Comparison of ENCODE assay signal across 9 cellular contexts in the genomic region with DNA sequence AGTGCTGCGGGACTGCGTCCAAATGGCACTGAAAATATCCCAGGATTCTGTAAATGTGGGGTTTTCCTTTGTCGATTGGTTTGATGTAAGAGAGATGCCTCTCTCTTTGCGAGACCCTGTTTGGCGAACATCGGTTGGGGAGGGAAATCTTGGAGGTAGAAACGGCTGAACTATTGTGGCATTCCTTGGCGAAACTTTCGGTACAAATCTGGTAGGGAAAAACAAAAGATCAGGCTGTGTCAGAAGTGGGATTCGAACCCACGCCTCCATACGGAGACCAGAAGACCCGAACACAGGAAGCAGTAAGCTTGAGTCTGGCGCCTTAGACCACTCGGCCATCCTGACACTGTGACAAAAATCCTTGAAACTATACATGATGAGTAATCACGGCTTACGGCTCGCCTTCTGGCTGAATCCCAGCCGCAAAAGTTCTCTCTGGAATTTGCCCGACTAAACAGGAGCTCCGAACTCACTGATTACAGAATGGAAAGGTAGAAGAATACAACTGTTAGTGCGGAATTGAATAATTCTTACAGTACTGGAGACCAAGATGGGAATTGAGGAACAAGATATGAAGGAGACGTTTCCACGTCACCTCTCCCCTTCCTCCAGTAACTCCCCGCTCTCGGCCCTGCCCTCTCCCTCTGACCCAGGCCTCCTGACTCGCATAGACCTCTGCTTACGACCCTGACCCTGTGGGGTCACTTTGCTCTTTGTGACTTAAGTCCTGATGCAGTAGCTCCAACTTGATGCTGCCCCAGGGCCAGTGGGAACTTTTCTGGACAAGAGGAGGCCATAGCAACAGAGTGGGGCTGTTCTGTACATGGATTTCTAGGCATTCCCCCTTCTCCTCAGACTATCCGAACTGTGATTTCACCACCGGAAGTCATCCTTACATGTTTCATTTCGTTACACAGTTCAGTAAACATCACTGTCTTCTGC.
A peak's percentile ranks its signal among the peaks of the same experiment; 100 is the strongest.
DNase-seq lines count a peak whose midpoint lies in the region; ATAC-seq and TF ChIP-seq lines count a peak whose summit lies in the region.
"Had no signal": no experiment of that assay in that cellular context is flagged by ENCODE, and none has a peak within 500 bp of the region (broad histone marks: within the 10 kb centered on the region; RNA-seq: fewer than 3 reads in every experiment).

No MANE protein-coding gene starts in this region.

- H3K9ac ChIP-seq in iPS-18a (ENCODE audit: low read length): peak overlapping the region; percentile 84
- H3K9ac ChIP-seq: parathyroid adenoma had no signal

- DNase-seq in Caco-2 (peak; percentile 84 to 87), HEK293T (ENCODE audit: extremely low spot score) (peak; percentile 55), superior temporal gyrus (ENCODE audit: extremely low spot score) (no peak), cerebellum (ENCODE audit: low spot score) (no peak)

- POLR2A ChIA-PET in Caco-2 (lab: Charles Lee): interaction anchor here (0.7 kb wide), 1 partner anchor 178 kb away, joined by 3 read pairs; no protein-coding TSS in a partner anchor
- POLR2A ChIA-PET in HEK293T (lab: Yijun Ruan, JAX): interaction anchor here (0.8 to 1.6 kb wide), 10 partner anchors 10 to 232 kb away, joined by 3 to 10 read pairs (median 4); a partner anchor contains a TSS

- H3K4me3 ChIP-seq in Caco-2 (ENCODE audit: low read depth, low read length) (peak overlapping the region; percentile 52), WI38 (ENCODE audit: low read depth, low read length) (peak overlapping the region; percentile 48), iPS-18a (ENCODE audit: low read length) (peak overlapping the region; percentile 99)

- H3K9me3 Mint-ChIP-seq in Caco-2 (ENCODE audit: unreplicated experiment): no peaks in the 10 kb centered on the region

- H3K36me3 ChIP-seq in Caco-2 (ENCODE audit: control insufficient read depth, insufficient read depth, low read length) (no peaks in the 10 kb centered on the region), iPS-18a (ENCODE audit: control insufficient read depth, low read depth, low read length) (no peaks in the 10 kb centered on the region)

- intact Hi-C loops in Caco-2 (cut with micrococcal nuclease; ENCODE audit: unreplicated experiment): loop anchor here (1.0 to 5.0 kb wide), 3 partner anchors 13 to 308 kb away; no protein-coding TSS in a partner anchor

- H3K27ac ChIP-seq in iPS-18a (ENCODE audit: low read length): peak overlapping the region; percentile 34
- H3K27ac ChIP-seq: parathyroid adenoma had no signal

- no TSS peak for BruUV-seq in Caco-2 (replicated peaks; lab: Mats Ljungman, UMichigan)

- H3K4me1 Mint-ChIP-seq in Caco-2 (ENCODE audit: low read depth, unreplicated experiment): peaks cover 9% of the 10 kb centered on the region

- H3K27me3 Mint-ChIP-seq in Caco-2 (ENCODE audit: insufficient read depth, unreplicated experiment): peaks cover 2% of the 10 kb centered on the region

- CTCF ChIA-PET in Caco-2 (lab: Charles Lee): interaction anchor here (0.7 to 1.5 kb wide), 3 partner anchors 82 to 418 kb away, joined by 3 to 6 read pairs (median 4); no protein-coding TSS in a partner anchor
- CTCF ChIA-PET in HEK293T (lab: Yijun Ruan, JAX): interaction anchor here (1.2 kb wide), 1 partner anchor 87 kb away, joined by 3 read pairs; no protein-coding TSS in a partner anchor

- TF ChIP-seq CTCF in Caco-2 (IDR thresholded peaks at IDR 0.05; ENCODE audit: insufficient read depth in 1 of 2, low read depth in 1 of 2, low read length in 1 of 2, severe bottlenecking in 1 of 2, unreplicated experiment in 1 of 2): no peak
- TF ChIP-seq CTCF in WI38 (IDR thresholded peaks at IDR 0.05; ENCODE audit: low read depth, low read length): no peak

- no peaks in the 10 kb centered on the region for H3K4me1 ChIP-seq in Caco-2
- H3K4me1 ChIP-seq in iPS-18a (ENCODE audit: control insufficient read depth, low read depth, low read length): peaks cover 3% of the 10 kb centered on the region
- H3K4me1 ChIP-seq: parathyroid adenoma had no signal

- H3K9me3 ChIP-seq in Caco-2: no peaks in the 10 kb centered on the region
- H3K9me3 ChIP-seq in iPS-18a (ENCODE audit: control insufficient read depth, low read depth, low read length): no peaks in the 10 kb centered on the region

- no peak for ATAC-seq in HG03039 (IDR thresholded peaks at IDR 0.05; ENCODE audit: unreplicated experiment)
- no peak for ATAC-seq in GM18519 (IDR thresholded peaks at IDR 0.05; ENCODE audit: low FRiP score, unreplicated experiment)

- peak overlapping the region; percentile 96 for H3K4me3 Mint-ChIP-seq in Caco-2 (ENCODE audit: unreplicated experiment)

- H3K27me3 ChIP-seq in Caco-2 (replicated peaks; ENCODE audit: control insufficient read depth, insufficient read depth, low read length) (no peaks in the 10 kb centered on the region), iPS-18a (ENCODE audit: control insufficient read depth, insufficient read depth, low read length) (peaks cover 31% of the 10 kb centered on the region)

- H3K36me3 Mint-ChIP-seq in Caco-2 (ENCODE audit: insufficient read depth, unreplicated experiment): peaks cover 16% of the 10 kb centered on the region

- peak overlapping the region; percentile 94 for H3K27ac Mint-ChIP-seq in Caco-2 (ENCODE audit: unreplicated experiment)

TF ChIP-seq in HEK293T, 16 proteins besides CTCF, POLR2A, EP300 and RAD21:
- no peak for TF ChIP-seq L3MBTL2 (conservative IDR thresholded peaks at IDR 0.05)
- TF ChIP-seq HDGF (IDR thresholded peaks at IDR 0.05; ENCODE audit: borderline replicate concordance): peak; percentile 61; the same call in 1 of the 2 replicates
- 0 out of 2 replicates have a peak, but pooled peaks have one; percentile 20 for TF ChIP-seq CTBP1 (IDR thresholded peaks at IDR 0.05; ENCODE audit: borderline replicate concordance)

Comparison
In these comparisons a context has a peak if more than half of its experiments do, and no peak if none do; other contexts are left out.
1. DNase-seq: peak in Caco-2 (2 of 2) and HEK293T (single experiment); none in superior temporal gyrus (single experiment) and cerebellum (single experiment).
2. H3K4me3 ChIP-seq: peak in every context shown above with its lines; median percentile 99 in iPS-18a; 52 in Caco-2; 48 in WI38.